Comparison of ENCODE assay signal across 9 cellular contexts in the genomic region with DNA sequence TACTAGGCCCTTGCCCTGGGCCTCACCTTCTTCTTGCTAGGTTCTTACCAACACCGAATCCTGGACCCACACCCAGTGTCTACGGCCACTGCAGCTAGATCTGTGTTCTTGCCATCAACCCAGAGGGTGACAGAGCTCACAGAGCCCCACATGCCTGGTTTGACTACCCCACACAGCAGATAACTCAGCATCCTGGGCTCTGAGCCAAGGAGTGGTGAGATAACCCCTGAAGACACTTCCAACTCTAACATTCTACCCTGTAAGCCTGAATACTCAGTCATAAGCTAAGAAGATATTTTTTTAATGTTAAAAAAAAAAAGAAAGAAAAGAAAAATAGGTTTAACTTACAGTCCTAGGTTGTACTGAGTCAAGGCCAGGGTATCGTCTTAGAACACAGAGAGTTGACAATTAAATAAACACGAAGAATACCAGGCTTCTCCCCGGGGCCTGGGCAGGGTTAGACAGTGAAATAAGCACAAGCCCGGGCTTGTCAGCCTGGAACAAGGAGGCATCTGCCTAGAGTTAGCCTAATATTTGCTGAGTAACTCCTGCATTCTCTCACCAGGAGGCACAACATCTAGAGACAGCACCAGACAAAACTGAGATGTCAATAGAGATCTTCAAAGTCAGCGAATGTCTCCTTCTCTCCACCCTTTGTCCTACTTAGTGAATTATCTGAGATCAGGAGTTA.
DNase-seq lines count a peak whose midpoint lies in the region; ATAC-seq and TF ChIP-seq lines count a peak whose summit lies in the region.
"Had no signal": no experiment of that assay in that cellular context is flagged by ENCODE, and none has a peak within 500 bp of the region (broad histone marks: within the 10 kb centered on the region; RNA-seq: fewer than 3 reads in every experiment).

No MANE protein-coding gene starts in this region.

- peak overlapping the region; percentile 84 for H3K27ac Mint-ChIP-seq in chondrocyte (ENCODE audit: unreplicated experiment)

- 37% methylated on average over 7 of the region's 7 CpGs for WGBS in smooth muscle cell (ENCODE audit: low lambda C conversion rate)

- no peaks in the 10 kb centered on the region for H3K9me3 ChIP-seq in smooth muscle cell (replicated peaks; ENCODE audit: low read depth)

- peaks cover 6% of the 10 kb centered on the region for H3F3A ChIP-seq in smooth muscle cell (ENCODE audit: low read depth)

- peak; percentile 22 for DNase-seq in NCI-H2196 (lab: John Stamatoyannopoulos, UW; ENCODE audit: unreplicated experiment)
- DNase-seq in NCI-H2196 treated with DMSO at 0.1 percent for 48 hours (lab: John Stamatoyannopoulos, UW; ENCODE audit: unreplicated experiment), result no peak
- peak; percentile 87 to 89 for DNase-seq in NCI-H526 (lab: John Stamatoyannopoulos, UW)
- no peak for DNase-seq in chondrocyte (ENCODE audit: low spot score)
- DNase-seq in smooth muscle cell (lab: John Stamatoyannopoulos, UW; ENCODE audit: unreplicated experiment), result no peak
- DNase-seq in cortex of kidney (lab: John Stamatoyannopoulos, UW), result no peak
- no peak for DNase-seq in NCI-H82 treated with DMSO at 0.1 percent for 48 hours (lab: John Stamatoyannopoulos, UW; ENCODE audit: unreplicated experiment)

- peak overlapping the region; percentile 55 for H3K9ac ChIP-seq in smooth muscle cell (ENCODE audit: low read depth)

- no peaks in the 10 kb centered on the region for H3K4me1 ChIP-seq in smooth muscle cell (ENCODE audit: low read depth)

- H3K9me3 Mint-ChIP-seq in chondrocyte (ENCODE audit: low read depth), result peaks cover 4% of the 10 kb centered on the region

- H3K4me1 Mint-ChIP-seq in chondrocyte (ENCODE audit: low read depth), result peaks cover 26% of the 10 kb centered on the region

- TF ChIP-seq CTCF in chondrocyte (IDR thresholded peaks at IDR 0.05) (peak; percentile 46), smooth muscle cell (IDR thresholded peaks at IDR 0.05; ENCODE audit: borderline replicate concordance, insufficient read depth, poor library complexity, severe bottlenecking) (no peak)

- H3K36me3 ChIP-seq in smooth muscle cell (ENCODE audit: low read depth), result no peaks in the 10 kb centered on the region

- peak overlapping the region; percentile 95 for H3K27ac ChIP-seq in smooth muscle cell (ENCODE audit: low read depth)

- H4K20me1 ChIP-seq in smooth muscle cell (ENCODE audit: low read depth), result no peaks in the 10 kb centered on the region

- no peaks in the 10 kb centered on the region for H3K27me3 Mint-ChIP-seq in chondrocyte (ENCODE audit: low read depth)

- no peak for ATAC-seq in HG03175 (IDR thresholded peaks at IDR 0.05; ENCODE audit: unreplicated experiment)

- peak overlapping the region; percentile 62 for H3K4me2 ChIP-seq in smooth muscle cell

- no peaks in the 10 kb centered on the region for H3K36me3 Mint-ChIP-seq in chondrocyte (ENCODE audit: low read depth)

- H3K4me3 Mint-ChIP-seq in chondrocyte (ENCODE audit: unreplicated experiment), result no peak overlapping the region

- no peaks in the 10 kb centered on the region for H3K27me3 ChIP-seq in smooth muscle cell (ENCODE audit: low read depth)

- H2AFZ ChIP-seq in smooth muscle cell (ENCODE audit: low read depth), result peak overlapping the region; percentile 96

- no peak overlapping the region for H3K4me3 ChIP-seq in smooth muscle cell
- H3K4me3 ChIP-seq: lung had no signal

- no peaks in the 10 kb centered on the region for H3K79me2 ChIP-seq in smooth muscle cell (ENCODE audit: low read depth)

Comparison
In these comparisons a context has a peak if more than half of its experiments do, and no peak if none do; other contexts are left out.
1. DNase-seq: peak in NCI-H2196 (single experiment) and NCI-H526 (2 of 2); none in NCI-H2196 treated with DMSO at 0.1 percent for 48 hours (single experiment), chondrocyte (single experiment), smooth muscle cell (single experiment), cortex of kidney (single experiment) and NCI-H82 treated with DMSO at 0.1 percent for 48 hours (single experiment).